In the genomic region with DNA sequence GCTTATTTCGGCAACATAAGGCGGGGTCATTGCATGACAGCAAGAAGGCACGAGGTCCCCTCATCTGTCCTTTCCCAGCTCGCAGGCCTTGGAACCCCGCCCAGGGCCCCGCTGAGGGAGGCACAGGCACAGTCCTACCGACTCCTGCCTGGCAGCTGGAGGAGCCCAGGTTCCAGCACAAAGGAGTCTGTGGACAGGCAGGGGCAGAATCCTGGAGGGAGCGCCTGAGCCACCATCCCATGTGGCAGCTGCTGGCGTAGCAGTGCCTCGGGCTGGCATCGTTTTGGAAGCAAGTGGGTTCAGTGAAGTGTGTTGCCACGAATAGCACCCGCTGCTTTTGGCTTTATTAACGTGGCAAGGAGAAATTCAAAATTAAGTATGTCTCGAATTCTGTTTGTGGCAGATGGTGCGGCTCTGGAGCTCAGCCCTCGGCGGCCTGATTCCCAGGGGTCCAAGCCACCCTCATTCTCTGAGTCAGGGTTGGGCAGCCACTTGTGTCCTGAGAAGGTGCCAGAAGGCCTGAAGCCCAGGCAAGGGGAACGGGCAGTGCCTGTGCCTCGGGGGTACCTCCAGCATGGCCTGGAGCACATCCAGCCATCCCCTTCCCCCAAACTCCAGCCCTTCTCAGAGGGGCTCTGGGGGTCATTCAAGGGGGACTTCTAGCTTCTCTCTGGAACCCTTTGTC, we compare ENCODE assay signal across 10 cellular contexts. TPM values are rescaled to one million over a fixed set of nuclear protein-coding genes. Genes with fewer than 3 reads are reported as not detected.
DNase-seq lines count a peak whose midpoint lies in the region; ATAC-seq and TF ChIP-seq lines count a peak whose summit lies in the region.
"Had no signal": no experiment of that assay in that cellular context is flagged by ENCODE, and none has a peak within 500 bp of the region (broad histone marks: within the 10 kb centered on the region; RNA-seq: fewer than 3 reads in every experiment).

No MANE protein-coding gene starts in this region.

- TF ChIP-seq CTCF in GM23338 (conservative IDR thresholded peaks at IDR 0.05; ENCODE audit: low read depth in 2 of 2): no peak
- TF ChIP-seq CTCF in adrenal gland (IDR thresholded peaks at IDR 0.05): peak in 1 of 6 experiments; percentile 27
- TF ChIP-seq CTCF in GM10248 (IDR thresholded peaks at IDR 0.05; ENCODE audit: control extremely low read depth, extremely low read depth, low read depth, missing control alignments): no peak

- peak; percentile 18 for ATAC-seq in GM23338
- ATAC-seq in HG03521 (IDR thresholded peaks at IDR 0.05; ENCODE audit: unreplicated experiment): no peak

- CTCF ChIA-PET in GM10248 (lab: Yijun Ruan, JAX): no interaction called here

- H3K4me2 ChIP-seq in GM23338: no peak overlapping the region

- H4K20me1 ChIP-seq in GM23338 (replicated peaks; ENCODE audit: insufficient read depth): no peaks in the 10 kb centered on the region

- H3K27me3 Mint-ChIP-seq in GM23338 (ENCODE audit: insufficient read depth, low read depth, poor library complexity): peaks cover 13% of the 10 kb centered on the region

- no peaks in the 10 kb centered on the region for H3K9me3 ChIP-seq in adrenal gland (replicated peaks in 1 of 3)
- no peaks in the 10 kb centered on the region for H3K9me3 ChIP-seq in skeletal muscle tissue (ENCODE audit: control insufficient read depth in 3 of 3, low read length in 3 of 3)
- H3K9me3 ChIP-seq in HAP-1: no peaks in the 10 kb centered on the region

- in situ Hi-C loops in HAP-1 (cut with MboI; ENCODE audit: low sequenced_read_pairs): no loop called here

- peak overlapping the region; percentile 42 to 71 (median 57) for H3K9ac ChIP-seq in skeletal muscle tissue (ENCODE audit: low read depth in 1 of 3, low read length in 3 of 3)

- POLR2A ChIA-PET in GM10248 (lab: Yijun Ruan, JAX): no interaction called here

- peaks cover 12% of the 10 kb centered on the region; the same call in 1 of the 2 replicates for H3K4me1 ChIP-seq in GM23338 (ENCODE audit: insufficient read depth)
- H3K4me1 ChIP-seq in adrenal gland (replicated peaks in 1 of 2): peaks cover 38 to 45% of the 10 kb centered on the region in 2 donors
- peaks cover 27 to 32% (median 29%) of the 10 kb centered on the region in 3 donors for H3K4me1 ChIP-seq in skeletal muscle tissue (ENCODE audit: control insufficient read depth in 3 of 3, insufficient read depth in 3 of 3, low read length in 3 of 3)
- peaks cover 3% of the 10 kb centered on the region for H3K4me1 ChIP-seq in HAP-1

- no peak overlapping the region for H3K4me3 Mint-ChIP-seq in GM23338

- peak overlapping the region; percentile 40; the same call in 1 of the 2 replicates for H3K27ac Mint-ChIP-seq in GM23338

- H3K4me1 Mint-ChIP-seq in GM23338: peaks cover 26% of the 10 kb centered on the region

- WGBS in adrenal gland, 4 donors: 35 to 45% (median 41%) methylated on average over 15 to 20 of the region's 20 CpGs

- H2AFZ ChIP-seq in GM23338: no peak overlapping the region

- no peaks in the 10 kb centered on the region for H3K79me2 ChIP-seq in GM23338 (replicated peaks; ENCODE audit: insufficient read depth)

- H3F3A ChIP-seq in GM23338 (replicated peaks; ENCODE audit: low read depth): 0 out of 2 replicates have a peak, but pooled peaks cover 3% of the 10 kb centered on the region

- no peak overlapping the region for H3K4me3 ChIP-seq in GM23338
- no peak overlapping the region for H3K4me3 ChIP-seq in adrenal gland
- H3K4me3 ChIP-seq in skeletal muscle tissue (ENCODE audit: low read length in 3 of 3): peak overlapping the region in 2 of 3 donors; percentile 4 to 22
- H3K4me3 ChIP-seq in HAP-1: no peak overlapping the region

- H3K36me3 ChIP-seq in GM23338 (ENCODE audit: insufficient read depth): no peaks in the 10 kb centered on the region
- H3K36me3 ChIP-seq in adrenal gland (replicated peaks in 1 of 2): peaks cover 0 to 58% of the 10 kb centered on the region in 2 donors
- H3K36me3 ChIP-seq in skeletal muscle tissue (ENCODE audit: control insufficient read depth in 3 of 3, insufficient read depth in 3 of 3, low read length in 3 of 3): peaks cover 29 to 54% (median 35%) of the 10 kb centered on the region in 3 donors
- H3K36me3 ChIP-seq in HAP-1 (replicated peaks): peaks cover 40% of the 10 kb centered on the region

- H3K27me3 ChIP-seq in GM23338 (ENCODE audit: insufficient read depth) (no peaks in the 10 kb centered on the region), adrenal gland (no peaks in the 10 kb centered on the region), skeletal muscle tissue (ENCODE audit: control insufficient read depth in 3 of 3, insufficient read depth in 3 of 3, low read length in 3 of 3) (no peaks in the 10 kb centered on the region), HAP-1 (ENCODE audit: low read depth) (no peaks in the 10 kb centered on the region)

- H3K9me3 Mint-ChIP-seq in GM23338: no peaks in the 10 kb centered on the region; the same call in 2 of the 3 replicates

- DNase-seq in GM23338 (ENCODE audit: low spot score) (no peak), adrenal gland (peak; percentile 86 to 95 (median 92)), hepatic stellate cell (ENCODE audit: low spot score) (peak; percentile 50), HAP-1 (ENCODE audit: low spot score in 2 of 2) (no peak), GM10248 (ENCODE audit: extremely low spot score) (no peak)
- no peak for DNase-seq in activated effector memory CD4-positive, alpha-beta T cell treated with anti-CD3 and anti-CD28 coated beads, Interleukin-2, amount 50 U/mL, for 16 hours
- DNase-seq: activated CD4-positive, alpha-beta T cell treated with anti-CD3 and anti-CD28 coated beads for 48 hours had no signal

- no peaks in the 10 kb centered on the region for H3K9me2 ChIP-seq in GM23338 (ENCODE audit: insufficient read depth)

- intact Hi-C loops in adrenal gland (cut with DNase I): loop anchor here (10.0 kb wide), 2 partner anchors 94 to 104 kb away; no protein-coding TSS in a partner anchor

- H3K27ac ChIP-seq in GM23338 (ENCODE audit: low read depth) (no peak overlapping the region), adrenal gland (peak overlapping the region; percentile 57 to 96 (median 90)), skeletal muscle tissue (ENCODE audit: low read depth, low read length) (peak overlapping the region; percentile 85)
- H3K27ac ChIP-seq: HL-60 had no signal

- H3K36me3 Mint-ChIP-seq in GM23338 (ENCODE audit: low read depth): peaks cover 10% of the 10 kb centered on the region; the same call in 2 of the 3 replicates

- peak in 1 of 2 donors; percentile 68 for TF ChIP-seq POLR2A in adrenal gland (IDR thresholded peaks at IDR 0.05)

TF ChIP-seq in GM23338, 12 proteins besides CTCF, POLR2A, EP300 and RAD21:
- TF ChIP-seq, protein P1, sequence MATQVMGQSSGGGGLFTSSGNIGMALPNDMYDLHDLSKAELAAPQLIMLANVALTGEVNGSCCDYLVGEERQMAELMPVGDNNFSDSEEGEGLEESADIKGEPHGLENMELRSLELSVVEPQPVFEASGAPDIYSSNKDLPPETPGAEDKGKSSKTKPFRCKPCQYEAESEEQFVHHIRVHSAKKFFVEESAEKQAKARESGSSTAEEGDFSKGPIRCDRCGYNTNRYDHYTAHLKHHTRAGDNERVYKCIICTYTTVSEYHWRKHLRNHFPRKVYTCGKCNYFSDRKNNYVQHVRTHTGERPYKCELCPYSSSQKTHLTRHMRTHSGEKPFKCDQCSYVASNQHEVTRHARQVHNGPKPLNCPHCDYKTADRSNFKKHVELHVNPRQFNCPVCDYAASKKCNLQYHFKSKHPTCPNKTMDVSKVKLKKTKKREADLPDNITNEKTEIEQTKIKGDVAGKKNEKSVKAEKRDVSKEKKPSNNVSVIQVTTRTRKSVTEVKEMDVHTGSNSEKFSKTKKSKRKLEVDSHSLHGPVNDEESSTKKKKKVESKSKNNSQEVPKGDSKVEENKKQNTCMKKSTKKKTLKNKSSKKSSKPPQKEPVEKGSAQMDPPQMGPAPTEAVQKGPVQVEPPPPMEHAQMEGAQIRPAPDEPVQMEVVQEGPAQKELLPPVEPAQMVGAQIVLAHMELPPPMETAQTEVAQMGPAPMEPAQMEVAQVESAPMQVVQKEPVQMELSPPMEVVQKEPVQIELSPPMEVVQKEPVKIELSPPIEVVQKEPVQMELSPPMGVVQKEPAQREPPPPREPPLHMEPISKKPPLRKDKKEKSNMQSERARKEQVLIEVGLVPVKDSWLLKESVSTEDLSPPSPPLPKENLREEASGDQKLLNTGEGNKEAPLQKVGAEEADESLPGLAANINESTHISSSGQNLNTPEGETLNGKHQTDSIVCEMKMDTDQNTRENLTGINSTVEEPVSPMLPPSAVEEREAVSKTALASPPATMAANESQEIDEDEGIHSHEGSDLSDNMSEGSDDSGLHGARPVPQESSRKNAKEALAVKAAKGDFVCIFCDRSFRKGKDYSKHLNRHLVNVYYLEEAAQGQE (IDR thresholded peaks at IDR 0.05; ENCODE audit: unreplicated experiment): no peak
- TF ChIP-seq ZNF114 (CRISPR knock-in tag; IDR thresholded peaks at IDR 0.05): no peak

RNA-seq across cellular contexts. Expression of a gene that starts 35.9 kb away (rescaled TPM):
- 8.9 and 13.4 TPM in 2 replicates for total RNA-seq in GM23338 (2014; rRNA removed; shearing (Covaris generic))
- polyA plus RNA-seq in GM23338 (2016; fragmentation: Nextera tagmentation; extraction: Ambion mirVana) (5.3 and 6.0 TPM in 2 replicates), adrenal gland (100 to 1,000 TPM; 194 to 288 (median 216) TPM)
- total RNA-seq in adrenal gland (100 to 1,000 TPM; 125 to 286 (median 172) TPM), skeletal muscle tissue (8.4 TPM)

RNA-seq across cellular contexts. Expression of a gene that starts 59.4 kb away (rescaled TPM):
- 37.0 and 37.1 TPM in 2 replicates for total RNA-seq in GM23338 (2014; rRNA removed; shearing (Covaris generic))
- polyA plus RNA-seq in GM23338 (2016; fragmentation: Nextera tagmentation; extraction: Ambion mirVana) (10.2 and 10.4 TPM in 2 replicates), adrenal gland (100 to 1,000 TPM; 128 to 467 (median 142) TPM)
- total RNA-seq in adrenal gland (100 to 1,000 TPM; 243 to 416 (median 352) TPM), skeletal muscle tissue (4.2 TPM)

Comparison
In these comparisons a context has a peak if more than half of its experiments do, and no peak if none do; other contexts are left out.
1. DNase-seq: peak in adrenal gland (7 of 7) and hepatic stellate cell (single experiment); none in GM23338 (single experiment), activated effector memory CD4-positive, alpha-beta T cell treated with anti-CD3 and anti-CD28 coated beads, Interleukin-2, amount 50 U/mL, for 16 hours (single experiment), HAP-1 (0 of 2) and GM10248 (single experiment).
2. H3K4me3 ChIP-seq: peak in skeletal muscle tissue (2 of 3); none in GM23338 (single experiment), adrenal gland (0 of 4) and HAP-1 (single experiment).